25 cellular contexts compared by ENCODE assay signal in genomic region chr17:70006159-70006558, GRCh38.
DNase-seq lines count a peak whose midpoint lies in the region; ATAC-seq, FAIRE-seq and TF ChIP-seq lines count a peak whose summit lies in the region.
"Had no signal": no experiment of that assay in that cellular context is flagged by ENCODE, and none has a peak within 500 bp of the region (broad histone marks: within the 10 kb centered on the region; RNA-seq: fewer than 3 reads in every experiment).

No MANE protein-coding gene starts in this region.

- no TSS peak for BruUV-seq in MCF 10A (replicated peaks; lab: Mats Ljungman, UMichigan)

- H3K4me3 Mint-ChIP-seq in MCF 10A (ENCODE audit: unreplicated experiment): no peak overlapping the region
- H3K4me3 Mint-ChIP-seq: B cell had no signal

- DNase-seq in MCF 10A (ENCODE audit: unreplicated experiment) (peak; percentile 36), breast epithelium (ENCODE audit: low spot score in 2 of 2) (no peak), bronchial epithelial cell (ENCODE audit: low read depth) (peak; percentile 82), fibroblast of the aortic adventitia (ENCODE audit: low read depth) (peak; percentile 76), SJCRH30 (no peak), heart left ventricle (no peak), pancreas (no peak)
- no peak for DNase-seq in activated effector memory CD4-positive, alpha-beta T cell treated with anti-CD3 and anti-CD28 coated beads, Interleukin-2, amount 50 U/mL, for 16 hours
- DNase-seq: activated naive CD4-positive, alpha-beta T cell treated with anti-CD3 and anti-CD28 coated beads, Interleukin-2, amount 50 U/mL, for 16 hours; aorta; head of caudate nucleus; left cardiac atrium; mammary epithelial cell; NCI-H1105 treated with DMSO at 0.1 percent for 48 hours; NCI-H2081; NCI-H446; OCI-M1; Right ventricle myocardium superior; SW 1271; T1000 had no signal

- H3K36me3 ChIP-seq in breast epithelium (no peaks in the 10 kb centered on the region), bronchial epithelial cell (ENCODE audit: control insufficient read depth, insufficient read depth, low read length) (no peaks in the 10 kb centered on the region), SJCRH30 (no peaks in the 10 kb centered on the region), heart left ventricle (no peaks in the 10 kb centered on the region), pancreas (no peaks in the 10 kb centered on the region)
- H3K36me3 ChIP-seq: tibial nerve had no signal

- WGBS in heart left ventricle, 4 donors: 76 to 86% (median 84%) methylated on average over 4 of the region's 4 CpGs
- 82 to 88% methylated on average over 4 of the region's 4 CpGs for WGBS in pancreas, 2 donors

- no peak overlapping the region for H3K4me3 ChIP-seq in breast epithelium
- no peak overlapping the region for H3K4me3 ChIP-seq in bronchial epithelial cell (ENCODE audit: low read depth, low read length)
- H3K4me3 ChIP-seq in fibroblast of the aortic adventitia (ENCODE audit: low read depth, low read length): no peak overlapping the region
- H3K4me3 ChIP-seq in SJCRH30: no peak overlapping the region
- H3K4me3 ChIP-seq in heart left ventricle: no peak overlapping the region
- no peak overlapping the region for H3K4me3 ChIP-seq in pancreas
- H3K4me3 ChIP-seq: tibial nerve had no signal

- CTCF ChIA-PET in MCF 10A (lab: Yijun Ruan, JAX): no interaction called here

- no peak for FAIRE-seq in bronchial epithelial cell (lab: Jason Lieb, UNC)
- no peak for FAIRE-seq in pancreas (lab: Jason Lieb, UNC)

- TF ChIP-seq POLR2A in breast epithelium (IDR thresholded peaks at IDR 0.05) (no peak), heart left ventricle (IDR thresholded peaks at IDR 0.05) (no peak)

- intact Hi-C loops in MCF 10A (cut with micrococcal nuclease) (no loop called here), breast epithelium (cut with DNase I; ENCODE audit: low total_unique reads) (no loop called here), heart left ventricle (cut with DNase I) (no loop called here), pancreas (cut with DNase I) (no loop called here)

- POLR2A ChIA-PET in MCF 10A (lab: Yijun Ruan, JAX): interaction anchor here (0.6 to 1.3 kb wide), 3 partner anchors 9 to 263 kb away, joined by 3 read pairs; no protein-coding TSS in a partner anchor

- no peaks in the 10 kb centered on the region for H3K27me3 ChIP-seq in breast epithelium
- H3K27me3 ChIP-seq in bronchial epithelial cell (ENCODE audit: control insufficient read depth, insufficient read depth, low read length): no peaks in the 10 kb centered on the region
- no peaks in the 10 kb centered on the region for H3K27me3 ChIP-seq in SJCRH30
- no peaks in the 10 kb centered on the region for H3K27me3 ChIP-seq in heart left ventricle
- H3K27me3 ChIP-seq in pancreas: no peaks in the 10 kb centered on the region
- H3K27me3 ChIP-seq: tibial nerve had no signal

- TF ChIP-seq CTCF in MCF 10A (IDR thresholded peaks at IDR 0.05; ENCODE audit: unreplicated experiment) (no peak), breast epithelium (IDR thresholded peaks at IDR 0.05) (no peak), bronchial epithelial cell (IDR thresholded peaks at IDR 0.05; ENCODE audit: insufficient read depth, low read length, severe bottlenecking) (no peak), fibroblast of the aortic adventitia (IDR thresholded peaks at IDR 0.05; ENCODE audit: insufficient read depth, low read length) (no peak), heart left ventricle (IDR thresholded peaks at IDR 0.05) (no peak), pancreas (IDR thresholded peaks at IDR 0.05) (no peak)

- no peaks in the 10 kb centered on the region for H3K9me3 Mint-ChIP-seq in MCF 10A (ENCODE audit: unreplicated experiment)

- H3K27ac ChIP-seq in breast epithelium (no peak overlapping the region), SJCRH30 (no peak overlapping the region), heart left ventricle (no peak overlapping the region), pancreas (no peak overlapping the region)
- H3K27ac ChIP-seq: 22Rv1, tibial nerve had no signal

- no peaks in the 10 kb centered on the region for H3K4me1 ChIP-seq in breast epithelium
- H3K4me1 ChIP-seq in SJCRH30: no peaks in the 10 kb centered on the region
- no peaks in the 10 kb centered on the region for H3K4me1 ChIP-seq in heart left ventricle
- H3K4me1 ChIP-seq in pancreas: no peaks in the 10 kb centered on the region
- H3K4me1 ChIP-seq: tibial nerve had no signal

- H3K27ac Mint-ChIP-seq in MCF 10A (ENCODE audit: low read depth, unreplicated experiment): no peak overlapping the region
- H3K27ac Mint-ChIP-seq: B cell, progenitor cell of endocrine pancreas had no signal

- H3K36me3 Mint-ChIP-seq in MCF 10A (ENCODE audit: insufficient read depth, unreplicated experiment): no peaks in the 10 kb centered on the region

- ATAC-seq in heart left ventricle: no peak
- ATAC-seq in pancreas: no peak
- ATAC-seq: HCT116, left cardiac atrium had no signal

- H3K4me1 Mint-ChIP-seq in MCF 10A (ENCODE audit: insufficient read depth, unreplicated experiment): no peaks in the 10 kb centered on the region
- H3K4me1 Mint-ChIP-seq: B cell had no signal

- no peaks in the 10 kb centered on the region for H3K27me3 Mint-ChIP-seq in MCF 10A (ENCODE audit: insufficient read depth, unreplicated experiment)
- H3K27me3 Mint-ChIP-seq: B cell, progenitor cell of endocrine pancreas had no signal

- H3K9me3 ChIP-seq in breast epithelium (no peaks in the 10 kb centered on the region), SJCRH30 (replicated peaks) (no peaks in the 10 kb centered on the region), heart left ventricle (peaks cover 0 to 5% (median 0%) of the 10 kb centered on the region in 12 donors), pancreas (no peaks in the 10 kb centered on the region)
- H3K9me3 ChIP-seq: tibial nerve had no signal

Comparison
In these comparisons a context has a peak if more than half of its experiments do, and no peak if none do; other contexts are left out.
1. DNase-seq: peak in MCF 10A (single experiment), bronchial epithelial cell (single experiment) and fibroblast of the aortic adventitia (single experiment); none in breast epithelium (0 of 2), activated effector memory CD4-positive, alpha-beta T cell treated with anti-CD3 and anti-CD28 coated beads, Interleukin-2, amount 50 U/mL, for 16 hours (single experiment), SJCRH30 (0 of 2), heart left ventricle (0 of 5) and pancreas (0 of 6).